8 cellular contexts compared by ENCODE assay signal in genomic region chr2:157302492-157303099, GRCh38. TPM values are rescaled to one million over a fixed set of nuclear protein-coding genes. Genes with fewer than 3 reads are reported as not detected.
DNase-seq lines count a peak whose midpoint lies in the region; ATAC-seq and TF ChIP-seq lines count a peak whose summit lies in the region.

No MANE protein-coding gene starts in this region.

- intact Hi-C loops in aorta (cut with DNase I) = loop anchor here in 1 of 2 donors (10.0 kb wide), 1 partner anchor 1452 kb away; no protein-coding TSS in a partner anchor

- H3K27me3 ChIP-seq in endodermal cell (ENCODE audit: control insufficient read depth, insufficient read depth, low read length, poor library complexity, severe bottlenecking) = no peaks in the 10 kb centered on the region
- H3K27me3 ChIP-seq in mesendoderm (ENCODE audit: insufficient read depth, low read length, poor library complexity) = no peaks in the 10 kb centered on the region
- H3K27me3 ChIP-seq in aorta (ENCODE audit: control insufficient read depth in 1 of 2, insufficient read depth in 2 of 2, low read length in 1 of 2) = no peaks in the 10 kb centered on the region

- no peak overlapping the region for H3K27ac ChIP-seq in endodermal cell (ENCODE audit: low read depth, low read length)
- no peak overlapping the region for H3K27ac ChIP-seq in mesendoderm (ENCODE audit: low read depth, low read length)
- no peak overlapping the region for H3K27ac ChIP-seq in aorta (ENCODE audit: low read depth in 1 of 2, low read length in 2 of 2)

- H3K56ac ChIP-seq in mesendoderm (ENCODE audit: low read length) = no peak overlapping the region

- WGBS in endodermal cell (ENCODE audit: insufficient coverage in 1 of 2, insufficient read length in 1 of 2), 2 experiments = 15 to 46% methylated on average over 3 to 8 of the region's 9 CpGs
- WGBS in mesendoderm (ENCODE audit: extremely low coverage, insufficient coverage, low lambda C conversion rate) = no CpG with 5 or more reads among the region's 9 CpGs
- 34% methylated on average over 9 of the region's 9 CpGs for WGBS in aorta, 2 donors

- ATAC-seq in HG02588 (IDR thresholded peaks at IDR 0.05; ENCODE audit: unreplicated experiment) (peak; percentile 61), aorta (ENCODE audit: low FRiP score) (peak; percentile 84)

- no peak overlapping the region for H3K4me3 Mint-ChIP-seq in endodermal cell

- H3K9me3 Mint-ChIP-seq in endodermal cell = no peaks in the 10 kb centered on the region

- TF ChIP-seq CTCF in GM12875 (IDR thresholded peaks at IDR 0.05; ENCODE audit: borderline replicate concordance, insufficient read depth, low read depth, low read length) (peak; percentile 44; the same call in 1 of the 2 replicates), endodermal cell (conservative IDR thresholded peaks at IDR 0.05) (peak; percentile 89)

- peaks cover 13% of the 10 kb centered on the region for H3K4me1 Mint-ChIP-seq in endodermal cell

- no peak overlapping the region for H3K27ac Mint-ChIP-seq in endodermal cell

- H3K79me2 ChIP-seq in mesendoderm (ENCODE audit: control insufficient read depth, insufficient read depth, low read length) = no peaks in the 10 kb centered on the region

- H2BK15ac ChIP-seq in mesendoderm (replicated peaks; ENCODE audit: low read depth) = no peak overlapping the region

- H3K4me3 ChIP-seq in GM12875 (ENCODE audit: low read depth, low read length) (no peak overlapping the region), endodermal cell (ENCODE audit: low read length) (no peak overlapping the region), mesendoderm (ENCODE audit: low read length) (no peak overlapping the region), aorta (ENCODE audit: low read length in 2 of 2) (no peak overlapping the region)

- H2AK5ac ChIP-seq in mesendoderm (ENCODE audit: low read length) = no peak overlapping the region

- H3K36me3 ChIP-seq in endodermal cell (ENCODE audit: control insufficient read depth, insufficient read depth, low read length) (no peaks in the 10 kb centered on the region), mesendoderm (ENCODE audit: control insufficient read depth, insufficient read depth, low read length) (no peaks in the 10 kb centered on the region), aorta (ENCODE audit: control insufficient read depth in 1 of 2, insufficient read depth in 2 of 2, low read length in 1 of 2) (no peaks in the 10 kb centered on the region)

- no peak overlapping the region for H2BK120ac ChIP-seq in mesendoderm (ENCODE audit: low read depth, low read length)

- H3K79me1 ChIP-seq in mesendoderm (ENCODE audit: low read length) = no peaks in the 10 kb centered on the region

- H3K4ac ChIP-seq in mesendoderm (ENCODE audit: low read depth, low read length) = no peak overlapping the region

- no peak overlapping the region for H4K5ac ChIP-seq in mesendoderm (ENCODE audit: low read length)

- DNase-seq in AG20443 (ENCODE audit: low spot score) (peak; percentile 65), MV-4-11 (lab: John Stamatoyannopoulos, UW) (peak; percentile 16), T follicular helper cell (ENCODE audit: low read depth) (peak; percentile 6), endodermal cell (no peak), mesendoderm (peak; percentile 53), aorta (no peak)

- no peak overlapping the region for H2BK5ac ChIP-seq in mesendoderm (ENCODE audit: low read length)

- no peak overlapping the region for H3K23ac ChIP-seq in mesendoderm (ENCODE audit: low read length)

- H3K9ac ChIP-seq in endodermal cell (ENCODE audit: extremely low read depth, low read length, poor library complexity, severe bottlenecking) (no peak overlapping the region), mesendoderm (ENCODE audit: low read length) (no peak overlapping the region)

- H3K9me3 ChIP-seq in endodermal cell (ENCODE audit: control insufficient read depth, low read length) (no peaks in the 10 kb centered on the region), aorta (ENCODE audit: control insufficient read depth, low read length) (no peaks in the 10 kb centered on the region)

- no peak overlapping the region for H3K4me2 ChIP-seq in mesendoderm (ENCODE audit: low read length)

- H3K36me3 Mint-ChIP-seq in endodermal cell (ENCODE audit: low read depth) = no peaks in the 10 kb centered on the region

- H3K27me3 Mint-ChIP-seq in endodermal cell (ENCODE audit: insufficient read depth) = no peaks in the 10 kb centered on the region

- H4K8ac ChIP-seq in mesendoderm (ENCODE audit: low read depth, low read length) = no peak overlapping the region

- H3K4me1 ChIP-seq in endodermal cell (ENCODE audit: control insufficient read depth, insufficient read depth, low read length) = peaks cover 11% of the 10 kb centered on the region
- no peaks in the 10 kb centered on the region for H3K4me1 ChIP-seq in mesendoderm (ENCODE audit: control insufficient read depth, low read depth, low read length)
- H3K4me1 ChIP-seq in aorta (ENCODE audit: control insufficient read depth in 1 of 2, insufficient read depth in 2 of 2, low read length in 2 of 2) = no peaks in the 10 kb centered on the region

- no peak overlapping the region for H3K18ac ChIP-seq in mesendoderm (ENCODE audit: low read length)

RNA-seq across cellular contexts. Expression of gene ERMN, which starts 23.0 kb away (rescaled TPM):
- total RNA-seq in endodermal cell (under 1 TPM; 0.55 to 0.68 TPM), aorta (under 1 TPM; 0.36 to 0.51 TPM)
- polyA plus RNA-seq in endodermal cell (2013, experiment 1 of 2) = 0.64 TPM
- polyA plus RNA-seq in endodermal cell (2013, experiment 2 of 2) = 0.37 TPM
- 0.80 TPM for polyA plus RNA-seq in mesendoderm (2013, experiment 1 of 2)
- polyA plus RNA-seq in mesendoderm (2013, experiment 2 of 2) = 0.70 TPM
- polyA plus RNA-seq in aorta = not detected

RNA-seq across cellular contexts. Expression of gene GALNT5, which starts 45.1 kb away (rescaled TPM):
- total RNA-seq in endodermal cell (under 1 TPM in 1 of 2 donors, not detected in 1; 0.11 TPM), aorta (1 to 10 TPM; 3.2 to 4.5 TPM)
- 0.78 TPM for polyA plus RNA-seq in endodermal cell (2013, experiment 1 of 2)
- 0.21 TPM for polyA plus RNA-seq in endodermal cell (2013, experiment 2 of 2)
- 0.10 TPM for polyA plus RNA-seq in mesendoderm (2013, experiment 1 of 2)
- 0.08 TPM for polyA plus RNA-seq in mesendoderm (2013, experiment 2 of 2)
- under 1 TPM; 0.88 to 0.90 TPM for polyA plus RNA-seq in aorta

Comparison
In these comparisons a context has a peak if more than half of its experiments do, and no peak if none do; other contexts are left out.
1. DNase-seq: peak in AG20443 (single experiment), MV-4-11 (single experiment), T follicular helper cell (single experiment) and mesendoderm (single experiment); none in endodermal cell (single experiment) and aorta (0 of 2).